Comparison of ENCODE assay signal across 8 cellular contexts in the genomic region with DNA sequence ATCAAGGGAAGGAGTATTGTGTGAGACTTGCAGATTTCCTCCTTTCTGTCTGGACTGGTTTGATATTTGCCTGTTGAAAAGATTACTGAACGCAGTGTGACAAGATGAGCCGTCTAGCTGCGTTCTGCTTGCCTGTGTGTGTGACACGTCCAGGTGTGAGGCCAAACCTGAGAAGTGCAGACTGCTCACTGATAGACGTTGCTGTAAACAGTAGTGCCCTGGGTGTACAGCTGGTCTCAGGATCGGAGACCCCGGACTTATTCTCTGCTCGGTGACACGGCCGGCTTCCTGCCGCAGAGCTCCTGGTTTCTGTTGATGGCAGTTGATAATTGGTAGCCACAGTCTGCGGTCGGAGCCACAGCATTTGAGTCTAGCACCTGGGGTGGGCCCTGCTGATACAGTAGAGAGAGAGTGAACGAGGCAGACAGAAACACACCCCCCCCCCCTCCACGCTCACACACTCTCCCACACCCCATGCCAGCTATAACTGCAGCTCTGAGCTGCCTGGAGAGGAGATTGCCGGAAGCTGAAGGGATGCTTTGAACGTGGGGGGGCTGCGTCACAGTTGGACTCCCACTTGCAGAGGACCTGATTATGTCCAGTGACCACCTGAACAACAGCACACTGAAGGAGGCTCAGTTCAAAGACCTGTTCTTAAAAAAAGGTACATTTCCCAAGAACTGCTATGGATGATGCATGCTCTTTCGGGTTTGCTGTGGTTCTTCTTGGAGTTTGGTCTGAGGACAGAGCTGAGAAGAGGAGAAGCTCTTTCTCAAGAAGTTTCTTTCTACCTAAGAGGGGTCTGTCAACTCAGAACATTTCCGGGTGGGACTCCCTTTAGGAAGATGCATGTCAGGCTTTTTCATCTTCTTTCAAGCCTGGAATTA.
DNase-seq lines count a peak whose midpoint lies in the region; ATAC-seq and TF ChIP-seq lines count a peak whose summit lies in the region.

No MANE protein-coding gene starts in this region.

- H4K20me1 ChIP-seq in OCI-LY3 (ENCODE audit: insufficient read depth, low read length), result peaks cover 4% of the 10 kb centered on the region; the same call in 1 of the 2 replicates

- H3K79me2 ChIP-seq in OCI-LY3 (ENCODE audit: low read length), result peaks cover 45% of the 10 kb centered on the region

- H3K27me3 ChIP-seq in OCI-LY3 (ENCODE audit: low read depth, low read length) (no peaks in the 10 kb centered on the region), iPS-20b (ENCODE audit: insufficient read depth, low read length) (peaks cover 41% of the 10 kb centered on the region), aorta (ENCODE audit: control insufficient read depth in 1 of 2, insufficient read depth in 2 of 2, low read length in 1 of 2) (no peaks in the 10 kb centered on the region)

- H3K9ac ChIP-seq in OCI-LY3 (ENCODE audit: low read length) (peak overlapping the region; percentile 85), iPS-20b (ENCODE audit: low read depth, low read length) (no peak overlapping the region; the same call in 1 of the 2 replicates)

- DNase-seq in activated gamma-delta T cell (lab: John Stamatoyannopoulos, UW) (peak; percentile 33), NCI-H510A treated with DMSO at 0.1 percent for 48 hours (lab: John Stamatoyannopoulos, UW) (no peak), aorta (no peak)
- peak; percentile 75 for DNase-seq in stimulated activated CD4-positive, alpha-beta T cell treated with anti-CD3 and anti-CD28 coated beads, Interleukin-4, amount 100 ng/mL, for 24 hours

- H3K4me3 ChIP-seq in OCI-LY3 (ENCODE audit: low read length) (peak overlapping the region; percentile 93), iPS-20b (ENCODE audit: low read length) (peak overlapping the region; percentile 61; the same call in 1 of the 2 replicates), aorta (ENCODE audit: low read length in 2 of 2) (no peak overlapping the region)

- intact Hi-C loops in aorta (cut with DNase I), result loop anchor here (10.0 kb wide), 2 partner anchors 58 to 178 kb away; no protein-coding TSS in a partner anchor

- peak overlapping the region; percentile 64; the same call in 1 of the 2 replicates for H2AFZ ChIP-seq in OCI-LY3 (ENCODE audit: low read depth, low read length)

- peaks cover 18% of the 10 kb centered on the region for H3K36me3 ChIP-seq in OCI-LY3 (replicated peaks; ENCODE audit: low read depth, low read length)
- H3K36me3 ChIP-seq in iPS-20b (ENCODE audit: insufficient read depth, low read depth, low read length), result no peaks in the 10 kb centered on the region
- no peaks in the 10 kb centered on the region for H3K36me3 ChIP-seq in aorta (ENCODE audit: control insufficient read depth in 1 of 2, insufficient read depth in 2 of 2, low read length in 1 of 2)

- peak overlapping the region; percentile 99 for H3K4me2 ChIP-seq in OCI-LY3 (ENCODE audit: low read length)

- TF ChIP-seq POLR2A in GM18505 (IDR thresholded peaks at IDR 0.05; ENCODE audit: borderline replicate concordance, extremely low read depth, insufficient read depth, insufficient read length), result peak; percentile 47

- ATAC-seq in GM18505 (IDR thresholded peaks at IDR 0.05; ENCODE audit: unreplicated experiment), result peak; percentile 57
- peak; percentile 55 for ATAC-seq in HG02763 (IDR thresholded peaks at IDR 0.05; ENCODE audit: unreplicated experiment)
- no peak for ATAC-seq in aorta (ENCODE audit: low FRiP score)

- H3K9me3 ChIP-seq in OCI-LY3 (ENCODE audit: insufficient read depth, low read length) (peaks cover 13% of the 10 kb centered on the region; the same call in 1 of the 2 replicates), iPS-20b (ENCODE audit: insufficient read depth, low read depth, low read length) (no peaks in the 10 kb centered on the region), aorta (ENCODE audit: control insufficient read depth, low read length) (no peaks in the 10 kb centered on the region)

- TF ChIP-seq CTCF in OCI-LY3 (IDR thresholded peaks at IDR 0.05; ENCODE audit: low read depth, low read length), result no peak

- H3K4me1 ChIP-seq in OCI-LY3 (ENCODE audit: low read length), result peaks cover 87% of the 10 kb centered on the region
- peaks cover 13% of the 10 kb centered on the region; the same call in 1 of the 2 replicates for H3K4me1 ChIP-seq in iPS-20b (ENCODE audit: insufficient read depth, low read length)
- H3K4me1 ChIP-seq in aorta (ENCODE audit: control insufficient read depth in 1 of 2, insufficient read depth in 2 of 2, low read length in 2 of 2), result no peaks in the 10 kb centered on the region

- 72 to 73% methylated on average over 20 of the region's 20 CpGs for WGBS in aorta, 2 donors

- H3K27ac ChIP-seq in OCI-LY3 (ENCODE audit: low read length) (peak overlapping the region; percentile 92), iPS-20b (ENCODE audit: low read length) (no peak overlapping the region), aorta (ENCODE audit: low read depth in 1 of 2, low read length in 2 of 2) (no peak overlapping the region)

Comparison
In these comparisons a context has a peak if more than half of its experiments do, and no peak if none do; other contexts are left out.
1. H3K4me3 ChIP-seq: peak in OCI-LY3 (single experiment) and iPS-20b (single experiment); none in aorta (0 of 2).
2. DNase-seq: peak in activated gamma-delta T cell (single experiment) and stimulated activated CD4-positive, alpha-beta T cell treated with anti-CD3 and anti-CD28 coated beads, Interleukin-4, amount 100 ng/mL, for 24 hours (single experiment); none in NCI-H510A treated with DMSO at 0.1 percent for 48 hours (single experiment) and aorta (0 of 2).